17 cellular contexts compared by ENCODE assay signal in genomic region chr9:14831661-14832060, GRCh38.
DNase-seq lines count a peak whose midpoint lies in the region; ATAC-seq, FAIRE-seq and TF ChIP-seq lines count a peak whose summit lies in the region.
"Had no signal": no experiment of that assay in that cellular context is flagged by ENCODE, and none has a peak within 500 bp of the region (broad histone marks: within the 10 kb centered on the region; RNA-seq: fewer than 3 reads in every experiment).

No MANE protein-coding gene starts in this region.

- peaks cover 8 to 86% of the 10 kb centered on the region in 2 experiments for H3K36me3 ChIP-seq in HepG2 (replicated peaks in 1 of 2; ENCODE audit: control insufficient read depth in 1 of 2, insufficient read depth in 2 of 2, low read length in 2 of 2)
- no peaks in the 10 kb centered on the region for H3K36me3 ChIP-seq in right lobe of liver
- no peaks in the 10 kb centered on the region for H3K36me3 ChIP-seq in K562 (ENCODE audit: control insufficient read depth, insufficient read depth, low read length)
- peaks cover 0 to 4% of the 10 kb centered on the region in 2 donors for H3K36me3 ChIP-seq in kidney (ENCODE audit: control insufficient read depth in 1 of 2, insufficient read depth in 2 of 2, low read length in 2 of 2)
- H3K36me3 ChIP-seq in Caco-2 (ENCODE audit: control insufficient read depth, insufficient read depth, low read length): no peaks in the 10 kb centered on the region
- H3K36me3 ChIP-seq: BLaER1, HAP-1 had no signal

- H3K4me1 ChIP-seq in HepG2 (ENCODE audit: insufficient read depth, low read length) (no peaks in the 10 kb centered on the region), right lobe of liver (no peaks in the 10 kb centered on the region), K562 (replicated peaks in 1 of 2; ENCODE audit: control insufficient read depth in 2 of 2, insufficient read depth in 2 of 2, low read length in 2 of 2) (no peaks in the 10 kb centered on the region; a peak in 1 of 5 replicates), kidney (ENCODE audit: control insufficient read depth in 1 of 2, insufficient read depth in 1 of 2, low read depth in 1 of 2, low read length in 2 of 2) (no peaks in the 10 kb centered on the region), Caco-2 (no peaks in the 10 kb centered on the region)
- H3K4me1 ChIP-seq: A549, BLaER1, HAP-1 had no signal

- H4K20me1 ChIP-seq in HepG2 (ENCODE audit: insufficient read depth, low read length) (0 out of 2 replicates have a peak, but pooled peaks cover 5% of the 10 kb centered on the region), K562 (replicated peaks; ENCODE audit: control insufficient read depth, insufficient read depth, low read length) (no peaks in the 10 kb centered on the region)
- H4K20me1 ChIP-seq: BLaER1 had no signal

- H3K79me2 ChIP-seq in HepG2 (ENCODE audit: insufficient read depth, low read length): no peaks in the 10 kb centered on the region
- H3K79me2 ChIP-seq in K562 (ENCODE audit: control insufficient read depth, insufficient read depth, low read length): no peaks in the 10 kb centered on the region

- no peak overlapping the region for H3K4me2 ChIP-seq in HepG2 (ENCODE audit: low read depth, low read length)
- no peak overlapping the region for H3K4me2 ChIP-seq in K562 (ENCODE audit: insufficient read depth, low read length)
- H3K4me2 ChIP-seq: A549, BLaER1 had no signal

- FAIRE-seq in HepG2 (lab: Jason Lieb, UNC): no peak
- FAIRE-seq in K562 (lab: Jason Lieb, UNC): no peak
- no peak for FAIRE-seq in kidney (lab: Jason Lieb, UNC)
- FAIRE-seq: A549, GM19239 had no signal

- in situ Hi-C loops in HepG2 (cut with HindIII; ENCODE audit: extremely low pct_ligation_motif_present, low pct_unique_long_range_greater_than_20kb): no loop called here
- in situ Hi-C loops in K562 (cut with MboI): no loop called here
- in situ Hi-C loops in GM13977 (cut with MboI; ENCODE audit: low pct_unique_long_range_greater_than_20kb, low sequenced_read_pairs, unreplicated experiment): no loop called here

- H3K27me3 ChIP-seq in HepG2 (ENCODE audit: control insufficient read depth in 1 of 2, insufficient read depth in 2 of 2, low read length in 2 of 2) (no peaks in the 10 kb centered on the region), right lobe of liver (no peaks in the 10 kb centered on the region), K562 (ENCODE audit: control insufficient read depth in 2 of 2, insufficient read depth in 2 of 2, low read length in 2 of 2) (no peaks in the 10 kb centered on the region), Caco-2 (replicated peaks; ENCODE audit: control insufficient read depth, insufficient read depth, low read length) (no peaks in the 10 kb centered on the region)
- H3K27me3 ChIP-seq: BLaER1 had no signal

- no peaks in the 10 kb centered on the region for H3K9me1 ChIP-seq in K562 (ENCODE audit: control insufficient read depth, insufficient read depth, low read length)

- POLR2A ChIA-PET in HepG2 (lab: Yijun Ruan, JAX) (no interaction called here), K562 (lab: Yijun Ruan, JAX) (no interaction called here), Caco-2 (lab: Charles Lee) (no interaction called here)

- TF ChIP-seq EP300 in HepG2 (IDR thresholded peaks at IDR 0.05; ENCODE audit: low read depth in 2 of 2, low read length in 2 of 2) (no peak), HepG2 (CRISPR knock-in tag; IDR thresholded peaks at IDR 0.05; ENCODE audit: borderline replicate concordance) (no peak), K562 (IDR thresholded peaks at IDR 0.05; ENCODE audit: low read length) (no peak)

- H3K4me3 ChIP-seq in HepG2 (replicated peaks in 1 of 3; ENCODE audit: insufficient read depth in 1 of 3, low read depth in 2 of 3, low read length in 3 of 3) (no peak overlapping the region), right lobe of liver (no peak overlapping the region), K562 (no peak overlapping the region), kidney (ENCODE audit: low read length in 2 of 2) (no peak overlapping the region), Caco-2 (ENCODE audit: low read depth, low read length) (no peak overlapping the region)
- H3K4me3 ChIP-seq: A549, BLaER1, HAP-1 had no signal

- H3K9me3 ChIP-seq in HepG2 (ENCODE audit: low read length): no peaks in the 10 kb centered on the region
- H3K9me3 ChIP-seq in right lobe of liver: no peaks in the 10 kb centered on the region
- H3K9me3 ChIP-seq in K562 (replicated peaks; ENCODE audit: control insufficient read depth, insufficient read depth, low read depth, low read length): no peaks in the 10 kb centered on the region
- no peaks in the 10 kb centered on the region for H3K9me3 ChIP-seq in kidney (ENCODE audit: control insufficient read depth in 1 of 2, low read length in 2 of 2)
- no peaks in the 10 kb centered on the region for H3K9me3 ChIP-seq in Caco-2
- H3K9me3 ChIP-seq: A549, BLaER1, HAP-1 had no signal

- no peak for ATAC-seq in HepG2
- no peak for ATAC-seq in right lobe of liver
- ATAC-seq in K562: no peak
- ATAC-seq: A549 had no signal

- H3K4me1 Mint-ChIP-seq in Caco-2 (ENCODE audit: low read depth, unreplicated experiment): no peaks in the 10 kb centered on the region
- H3K4me1 Mint-ChIP-seq: CD14-positive monocyte; CD4-positive, alpha-beta memory T cell had no signal

- no peak for TF ChIP-seq CTCF in HepG2 (CRISPR knock-in tag; IDR thresholded peaks at IDR 0.05)
- no peak for TF ChIP-seq CTCF in right lobe of liver (IDR thresholded peaks at IDR 0.05)
- TF ChIP-seq CTCF in K562 (IDR thresholded peaks at IDR 0.05 in 2 of 3, conservative IDR thresholded peaks at IDR 0.05 in 1 of 3; ENCODE audit: insufficient read depth in 2 of 3, low read depth in 1 of 3, low read length in 3 of 3): no peak
- TF ChIP-seq CTCF in kidney (IDR thresholded peaks at IDR 0.05; ENCODE audit: borderline replicate concordance, extremely low read depth, insufficient read depth): no peak
- TF ChIP-seq CTCF in GM13977 (IDR thresholded peaks at IDR 0.05; ENCODE audit: extremely low read depth, insufficient read depth, missing control alignments): no peak
- no peak for TF ChIP-seq CTCF in Caco-2 (IDR thresholded peaks at IDR 0.05; ENCODE audit: insufficient read depth in 1 of 2, low read depth in 1 of 2, low read length in 1 of 2, severe bottlenecking in 1 of 2, unreplicated experiment in 1 of 2)

- CTCF ChIA-PET in HepG2 (lab: Yijun Ruan, JAX; ENCODE audit: low intra/inter-chr PET ratio, low total read pairs): no interaction called here
- CTCF ChIA-PET in K562 (lab: Yijun Ruan, JAX; ENCODE audit: low intra/inter-chr PET ratio): no interaction called here
- CTCF ChIA-PET in Caco-2 (lab: Charles Lee): no interaction called here

- no peak overlapping the region for H2AFZ ChIP-seq in HepG2 (ENCODE audit: low read length)
- no peak overlapping the region for H2AFZ ChIP-seq in K562 (ENCODE audit: low read depth, low read length)

- DNase-seq in HepG2 (ENCODE audit: low spot score): no peak
- DNase-seq in right lobe of liver: no peak
- DNase-seq in K562 (ENCODE audit: extremely low read depth in 1 of 4, low spot score in 3 of 4): peak in 1 of 4 experiments; percentile 3
- DNase-seq in kidney: peak; percentile 48
- no peak for DNase-seq in GM13977 (ENCODE audit: low spot score)
- no peak for DNase-seq in Caco-2
- no peak for DNase-seq in MV-4-11 (lab: John Stamatoyannopoulos, UW)
- DNase-seq: Calu3; CD4-positive, alpha-beta memory T cell; DND-41; GF-D8 had no signal

- no peak overlapping the region for H3K9ac ChIP-seq in HepG2 (ENCODE audit: insufficient read depth, low read depth, low read length)
- H3K9ac ChIP-seq in K562 (ENCODE audit: insufficient read depth in 1 of 2, low read depth in 2 of 2, low read length in 2 of 2): no peak overlapping the region
- H3K9ac ChIP-seq in kidney (ENCODE audit: low read length in 2 of 2): no peak overlapping the region
- H3K9ac ChIP-seq: BLaER1 had no signal

- no peak for TF ChIP-seq POLR2A in HepG2 (IDR thresholded peaks at IDR 0.05; ENCODE audit: insufficient read depth in 1 of 2, low read depth in 2 of 2, low read length in 2 of 2)
- TF ChIP-seq POLR2A in right lobe of liver (IDR thresholded peaks at IDR 0.05): no peak
- no peak for TF ChIP-seq POLR2A in K562 (conservative IDR thresholded peaks at IDR 0.05)

- H3K27ac ChIP-seq in HepG2 (ENCODE audit: extremely low read length, insufficient read depth, low read length): no peak overlapping the region
- no peak overlapping the region for H3K27ac ChIP-seq in right lobe of liver
- no peak overlapping the region for H3K27ac ChIP-seq in K562 (ENCODE audit: extremely low read depth, low read depth, low read length)
- H3K27ac ChIP-seq in kidney (ENCODE audit: low read depth in 2 of 2, low read length in 2 of 2): no peak overlapping the region
- H3K27ac ChIP-seq: 22Rv1, A549, BLaER1 had no signal

- no peaks in the 10 kb centered on the region for H3K27me3 Mint-ChIP-seq in Caco-2 (ENCODE audit: insufficient read depth, unreplicated experiment)

- H3K36me3 Mint-ChIP-seq in Caco-2 (ENCODE audit: insufficient read depth, unreplicated experiment): no peaks in the 10 kb centered on the region
- H3K36me3 Mint-ChIP-seq: CD14-positive monocyte; CD4-positive, alpha-beta memory T cell had no signal

- 98% methylated on average over 14 of the region's 14 CpGs for WGBS in HepG2 (ENCODE audit: low lambda C conversion rate)
- WGBS in right lobe of liver (ENCODE audit: insufficient coverage, low coverage, low lambda C conversion rate, missing lambda C conversion rate): 82% methylated on average over 11 of the region's 14 CpGs
- 3% methylated on average over 14 of the region's 14 CpGs for WGBS in K562 (ENCODE audit: insufficient coverage, low coverage, missing lambda C conversion rate)

- H3K9me3 Mint-ChIP-seq in Caco-2 (ENCODE audit: unreplicated experiment): no peaks in the 10 kb centered on the region

- intact Hi-C loops in HepG2 (cut with micrococcal nuclease; ENCODE audit: unreplicated experiment) (no loop called here), right lobe of liver (cut with DNase I) (no loop called here), K562 (cut with micrococcal nuclease) (no loop called here), kidney (cut with DNase I) (no loop called here), Caco-2 (cut with micrococcal nuclease; ENCODE audit: unreplicated experiment) (no loop called here)

- no TSS peak for BruUV-seq in HepG2 (replicated peaks; lab: Mats Ljungman, UMichigan)
- BruUV-seq in K562 (replicated peaks; lab: Mats Ljungman, UMichigan): no TSS peak
- no TSS peak for BruUV-seq in Caco-2 (replicated peaks; lab: Mats Ljungman, UMichigan)

- no peak overlapping the region for H3K27ac Mint-ChIP-seq in Caco-2 (ENCODE audit: unreplicated experiment)
- H3K27ac Mint-ChIP-seq: CD14-positive monocyte had no signal

- H3K4me3 Mint-ChIP-seq in Caco-2 (ENCODE audit: unreplicated experiment): no peak overlapping the region
- H3K4me3 Mint-ChIP-seq: CD14-positive monocyte; CD4-positive, alpha-beta memory T cell had no signal

- TF ChIP-seq RAD21 in HepG2 (CRISPR knock-in tag; IDR thresholded peaks at IDR 0.05) (no peak), K562 (CRISPR knock-in tag; conservative IDR thresholded peaks at IDR 0.05 in 1 of 2, IDR thresholded peaks at IDR 0.05 in 1 of 2) (no peak)

TF ChIP-seq in K562, 482 proteins besides CTCF, POLR2A, EP300 and RAD21 (continues in another document):
- TF ChIP-seq ZNF57 (CRISPR knock-in tag; IDR thresholded peaks at IDR 0.05): no peak
- no peak for TF ChIP-seq NFE2L1 (tag; IDR thresholded peaks at IDR 0.05; ENCODE audit: borderline replicate concordance, low read depth)
- TF ChIP-seq L3MBTL2 (IDR thresholded peaks at IDR 0.05): peak; percentile 36; the same call in 1 of the 2 replicates

Comparison
In these comparisons a context has a peak if more than half of its experiments do, and no peak if none do; other contexts are left out.
1. Of the 241 proteins assayed by ChIP-seq in both HepG2 and K562: peak only in HepG2: ZFP91; only in K562: BHLHE40; in both: none; in neither: 239.